20 cellular contexts compared by ENCODE assay signal in genomic region chr10:22649977-22650376, GRCh38.
DNase-seq lines count a peak whose midpoint lies in the region; ATAC-seq and TF ChIP-seq lines count a peak whose summit lies in the region.
"Had no signal": no experiment of that assay in that cellular context is flagged by ENCODE, and none has a peak within 500 bp of the region (broad histone marks: within the 10 kb centered on the region; RNA-seq: fewer than 3 reads in every experiment).

No MANE protein-coding gene starts in this region.

- H3K4me3 ChIP-seq in CD4-positive, CD25-positive, alpha-beta regulatory T cell (ENCODE audit: low read depth, low read length): peak overlapping the region; percentile 77
- peak overlapping the region; percentile 57 for H3K4me3 ChIP-seq in CD8-positive, alpha-beta memory T cell (ENCODE audit: low read length)
- H3K4me3 ChIP-seq in naive thymus-derived CD4-positive, alpha-beta T cell (ENCODE audit: low read length): peak overlapping the region; percentile 37
- H3K4me3 ChIP-seq in esophagus squamous epithelium: no peak overlapping the region
- H3K4me3 ChIP-seq: transverse colon had no signal

- DNase-seq in CD4-positive, CD25-positive, alpha-beta regulatory T cell: no peak
- no peak for DNase-seq in CD8-positive, alpha-beta memory T cell
- DNase-seq in naive thymus-derived CD4-positive, alpha-beta T cell: no peak
- DNase-seq in NCI-H446 (lab: John Stamatoyannopoulos, UW) (no peak), esophagus squamous epithelium (lab: John Stamatoyannopoulos, UW) (no peak), middle frontal gyrus (ENCODE audit: extremely low spot score, low spot score) (no peak), NCI-H128 (lab: John Stamatoyannopoulos, UW; ENCODE audit: unreplicated experiment) (no peak)
- DNase-seq: BE2C, erythroblast, H7, Karpas-422, left ventricle myocardium superior, NCI-H1092 treated with DMSO at 0.1 percent for 48 hours, NCI-H526, OCI-M1, T1000, transverse colon had no signal

- CTCF ChIA-PET in CD8-positive, alpha-beta memory T cell (lab: Charles Lee): interaction anchor here (0.8 to 1.9 kb wide), 9 partner anchors 9 to 79 kb away, joined by 3 to 7 read pairs (median 3); no protein-coding TSS in a partner anchor
- CTCF ChIA-PET in naive thymus-derived CD4-positive, alpha-beta T cell (lab: Charles Lee): interaction anchor here (0.6 to 1.3 kb wide), 5 partner anchors 10 to 295 kb away, joined by 3 to 4 read pairs (median 3); no protein-coding TSS in a partner anchor

- H3K4me1 ChIP-seq in CD4-positive, CD25-positive, alpha-beta regulatory T cell (ENCODE audit: control insufficient read depth, insufficient read depth, low read length, poor library complexity, severe bottlenecking): peaks cover 100% of the 10 kb centered on the region
- peaks cover 100% of the 10 kb centered on the region for H3K4me1 ChIP-seq in CD8-positive, alpha-beta memory T cell (ENCODE audit: insufficient read depth, low read length)
- peaks cover 97 to 98% of the 10 kb centered on the region in 2 donors for H3K4me1 ChIP-seq in naive thymus-derived CD4-positive, alpha-beta T cell (ENCODE audit: control insufficient read depth in 2 of 2, insufficient read depth in 2 of 2, low read length in 2 of 2)
- peaks cover 12 to 89% (median 30%) of the 10 kb centered on the region in 3 donors for H3K4me1 ChIP-seq in esophagus squamous epithelium

- peak overlapping the region; percentile 94 to 97 (median 95) for H3K27ac Mint-ChIP-seq in CD4-positive, CD25-positive, alpha-beta regulatory T cell
- H3K27ac Mint-ChIP-seq in CD8-positive, alpha-beta memory T cell: peak overlapping the region; percentile 79 to 100 (median 96)
- peak overlapping the region; percentile 93 for H3K27ac Mint-ChIP-seq in activated T-helper 17 cell treated with anti-CD3 and anti-CD28 coated beads, Interleukin-2, amount 50 U/mL, for 72 hours
- peak overlapping the region; percentile 75 to 97 (median 93) for H3K27ac Mint-ChIP-seq in naive thymus-derived CD4-positive, alpha-beta T cell
- H3K27ac Mint-ChIP-seq: progenitor cell of endocrine pancreas had no signal

- peak overlapping the region; percentile 42 to 93 (median 87) for H3K4me3 Mint-ChIP-seq in CD4-positive, CD25-positive, alpha-beta regulatory T cell
- H3K4me3 Mint-ChIP-seq in CD8-positive, alpha-beta memory T cell: peak overlapping the region; percentile 71 to 90 (median 87)
- peak overlapping the region; percentile 87 for H3K4me3 Mint-ChIP-seq in activated T-helper 17 cell treated with anti-CD3 and anti-CD28 coated beads, Interleukin-2, amount 50 U/mL, for 72 hours
- H3K4me3 Mint-ChIP-seq in naive thymus-derived CD4-positive, alpha-beta T cell: peak overlapping the region; percentile 72 to 89 (median 84)
- H3K4me3 Mint-ChIP-seq: dendritic cell treated with granulocyte-macrophage colony-stimulating factor and Interleukin-4, amounts not matched to agents 40 ng/mL and 50 ng/mL, for 4 days had no signal

- peaks cover 0 to 1% (median 0%) of the 10 kb centered on the region in 7 donors for H3K9me3 Mint-ChIP-seq in CD4-positive, CD25-positive, alpha-beta regulatory T cell
- H3K9me3 Mint-ChIP-seq in CD8-positive, alpha-beta memory T cell: no peaks in the 10 kb centered on the region
- H3K9me3 Mint-ChIP-seq in activated T-helper 17 cell treated with anti-CD3 and anti-CD28 coated beads, Interleukin-2, amount 50 U/mL, for 72 hours: no peaks in the 10 kb centered on the region
- peaks cover 0 to 4% (median 0%) of the 10 kb centered on the region in 11 donors for H3K9me3 Mint-ChIP-seq in naive thymus-derived CD4-positive, alpha-beta T cell
- H3K9me3 Mint-ChIP-seq: dendritic cell treated with granulocyte-macrophage colony-stimulating factor and Interleukin-4, amounts not matched to agents 40 ng/mL and 50 ng/mL, for 4 days had no signal

- 70 to 97% methylated on average over 3 of the region's 3 CpGs for WGBS in esophagus squamous epithelium, 2 donors

- TF ChIP-seq CTCF in esophagus squamous epithelium (IDR thresholded peaks at IDR 0.05): no peak

- no peaks in the 10 kb centered on the region for H3K9me3 ChIP-seq in CD4-positive, CD25-positive, alpha-beta regulatory T cell (ENCODE audit: control insufficient read depth in 2 of 2, low read length in 2 of 2)
- H3K9me3 ChIP-seq in CD8-positive, alpha-beta memory T cell (ENCODE audit: low read length): no peaks in the 10 kb centered on the region
- H3K9me3 ChIP-seq in naive thymus-derived CD4-positive, alpha-beta T cell (ENCODE audit: control insufficient read depth in 2 of 3, low read length in 3 of 3): no peaks in the 10 kb centered on the region
- H3K9me3 ChIP-seq in esophagus squamous epithelium: no peaks in the 10 kb centered on the region
- H3K9me3 ChIP-seq: BE2C, transverse colon had no signal

- POLR2A ChIA-PET in CD8-positive, alpha-beta memory T cell (lab: Charles Lee): interaction anchor here (0.5 to 2.8 kb wide), 8 partner anchors 11 to 50 kb away, joined by 3 to 9 read pairs (median 4); no protein-coding TSS in a partner anchor
- POLR2A ChIA-PET in naive thymus-derived CD4-positive, alpha-beta T cell (lab: Charles Lee): interaction anchor here (0.8 to 4.3 kb wide), 12 partner anchors 11 to 210 kb away, joined by 3 to 23 read pairs (median 5); partner anchors contain the start of gene PIP4K2A

- H3K4me1 Mint-ChIP-seq in CD4-positive, CD25-positive, alpha-beta regulatory T cell: peaks cover 50 to 95% (median 83%) of the 10 kb centered on the region in 4 donors
- peaks cover 89 to 95% (median 94%) of the 10 kb centered on the region in 3 donors for H3K4me1 Mint-ChIP-seq in CD8-positive, alpha-beta memory T cell
- peaks cover 76% of the 10 kb centered on the region for H3K4me1 Mint-ChIP-seq in activated T-helper 17 cell treated with anti-CD3 and anti-CD28 coated beads, Interleukin-2, amount 50 U/mL, for 72 hours
- peaks cover 79 to 95% (median 87%) of the 10 kb centered on the region in 7 donors for H3K4me1 Mint-ChIP-seq in naive thymus-derived CD4-positive, alpha-beta T cell

- TF ChIP-seq POLR2A in esophagus squamous epithelium (IDR thresholded peaks at IDR 0.05): no peak

- H3K27me3 ChIP-seq in CD4-positive, CD25-positive, alpha-beta regulatory T cell (ENCODE audit: control insufficient read depth, insufficient read depth, low read length): no peaks in the 10 kb centered on the region
- no peaks in the 10 kb centered on the region for H3K27me3 ChIP-seq in CD8-positive, alpha-beta memory T cell (ENCODE audit: insufficient read depth, low read length, poor library complexity, severe bottlenecking)
- no peaks in the 10 kb centered on the region for H3K27me3 ChIP-seq in naive thymus-derived CD4-positive, alpha-beta T cell (ENCODE audit: control insufficient read depth in 2 of 2, insufficient read depth in 2 of 2, low read length in 2 of 2)
- no peaks in the 10 kb centered on the region for H3K27me3 ChIP-seq in esophagus squamous epithelium
- H3K27me3 ChIP-seq: BE2C, transverse colon had no signal

- H3K27me3 Mint-ChIP-seq in CD4-positive, CD25-positive, alpha-beta regulatory T cell: no peaks in the 10 kb centered on the region
- H3K27me3 Mint-ChIP-seq in CD8-positive, alpha-beta memory T cell: no peaks in the 10 kb centered on the region
- no peaks in the 10 kb centered on the region for H3K27me3 Mint-ChIP-seq in activated T-helper 17 cell treated with anti-CD3 and anti-CD28 coated beads, Interleukin-2, amount 50 U/mL, for 72 hours
- no peaks in the 10 kb centered on the region for H3K27me3 Mint-ChIP-seq in naive thymus-derived CD4-positive, alpha-beta T cell
- H3K27me3 Mint-ChIP-seq: dendritic cell treated with granulocyte-macrophage colony-stimulating factor and Interleukin-4, amounts not matched to agents 40 ng/mL and 50 ng/mL, for 4 days; progenitor cell of endocrine pancreas had no signal

- no peaks in the 10 kb centered on the region for H3K36me3 ChIP-seq in CD4-positive, CD25-positive, alpha-beta regulatory T cell (ENCODE audit: control insufficient read depth, insufficient read depth, low read length)
- H3K36me3 ChIP-seq in CD8-positive, alpha-beta memory T cell (ENCODE audit: insufficient read depth, low read length): no peaks in the 10 kb centered on the region
- no peaks in the 10 kb centered on the region for H3K36me3 ChIP-seq in naive thymus-derived CD4-positive, alpha-beta T cell (ENCODE audit: control insufficient read depth in 2 of 3, insufficient read depth in 3 of 3, low read length in 3 of 3)
- H3K36me3 ChIP-seq in esophagus squamous epithelium: no peaks in the 10 kb centered on the region
- H3K36me3 ChIP-seq: BE2C, transverse colon had no signal

- peaks cover 20% of the 10 kb centered on the region for H3K36me3 Mint-ChIP-seq in CD4-positive, CD25-positive, alpha-beta regulatory T cell
- peaks cover 0 to 24% (median 13%) of the 10 kb centered on the region in 3 donors for H3K36me3 Mint-ChIP-seq in CD8-positive, alpha-beta memory T cell
- peaks cover 27% of the 10 kb centered on the region for H3K36me3 Mint-ChIP-seq in activated T-helper 17 cell treated with anti-CD3 and anti-CD28 coated beads, Interleukin-2, amount 50 U/mL, for 72 hours (ENCODE audit: low read depth)
- H3K36me3 Mint-ChIP-seq in naive thymus-derived CD4-positive, alpha-beta T cell: peaks cover 0 to 30% (median 0%) of the 10 kb centered on the region in 5 donors

- no peak for ATAC-seq in CD4-positive, CD25-positive, alpha-beta regulatory T cell (ENCODE audit: low read depth in 2 of 2)
- peak; percentile 23 for ATAC-seq in activated T-helper 17 cell treated with anti-CD3 and anti-CD28 coated beads, Interleukin-2, amount 50 U/mL, for 72 hours (replicated peaks)
- ATAC-seq in naive thymus-derived CD4-positive, alpha-beta T cell: no peak
- ATAC-seq: left ventricle myocardium superior had no signal

- intact Hi-C loops in naive thymus-derived CD4-positive, alpha-beta T cell (cut with micrococcal nuclease): loop anchor here in 1 of 2 donors (10.0 kb wide), 1 partner anchor 1125 kb away; the partner anchor contains the start of gene SKIDA1
- intact Hi-C loops in esophagus squamous epithelium (cut with DNase I): no loop called here

- H3K27ac ChIP-seq in CD4-positive, CD25-positive, alpha-beta regulatory T cell (ENCODE audit: insufficient read depth, low read length, poor library complexity, severe bottlenecking): peak overlapping the region; percentile 76
- peak overlapping the region; percentile 44 for H3K27ac ChIP-seq in CD8-positive, alpha-beta memory T cell (ENCODE audit: low read depth, low read length)
- H3K27ac ChIP-seq in naive thymus-derived CD4-positive, alpha-beta T cell (ENCODE audit: low read depth, low read length): peak overlapping the region; percentile 30
- H3K27ac ChIP-seq in esophagus squamous epithelium: no peak overlapping the region

Comparison
In these comparisons a context has a peak if more than half of its experiments do, and no peak if none do; other contexts are left out.
1. H3K27ac ChIP-seq: peak in CD4-positive, CD25-positive, alpha-beta regulatory T cell (single experiment), CD8-positive, alpha-beta memory T cell (single experiment) and naive thymus-derived CD4-positive, alpha-beta T cell (single experiment); none in esophagus squamous epithelium (0 of 4).
2. H3K4me3 ChIP-seq: peak in CD4-positive, CD25-positive, alpha-beta regulatory T cell (single experiment), CD8-positive, alpha-beta memory T cell (single experiment) and naive thymus-derived CD4-positive, alpha-beta T cell (single experiment); none in esophagus squamous epithelium (0 of 4).
3. Peak in every context shown above with its lines, with median percentiles within 50 percentile points of each other: H3K27ac Mint-ChIP-seq and H3K4me3 Mint-ChIP-seq.